1 cellular context compared by ENCODE assay signal in genomic region chr7:144835668-144836544, GRCh38.
A peak's percentile ranks its signal among the peaks of the same experiment; 100 is the strongest.
TF ChIP-seq lines count a peak whose summit lies in the region.

Gene TPK1 (minus strand): TSS chr7:144836053. CDS start chr7:144835602, 451 bp downstream.

TF ChIP-seq in K562, 482 proteins besides CTCF, POLR2A, EP300 and RAD21 (continued from another document and continues in another):
- TF ChIP-seq POLR2B (IDR thresholded peaks at IDR 0.05; ENCODE audit: low read depth, partially characterized antibody) (peak; percentile 82), GTF2F1 (IDR thresholded peaks at IDR 0.05; ENCODE audit: low read depth, low read length) (peak; percentile 89; the same call in 1 of the 2 replicates), NEUROD1 (IDR thresholded peaks at IDR 0.05; ENCODE audit: borderline replicate concordance, low read depth, low read length, partially characterized antibody) (peak; percentile 79), MED1 (CRISPR knock-in tag; IDR thresholded peaks at IDR 0.05; ENCODE audit: borderline replicate concordance) (no peak), ZBTB26 (CRISPR knock-in tag; IDR thresholded peaks at IDR 0.05) (peak; percentile 78; the same call in 1 of the 2 replicates), MAZ (CRISPR knock-in tag; conservative IDR thresholded peaks at IDR 0.05 in 1 of 2, IDR thresholded peaks at IDR 0.05 in 1 of 2) (peak; percentile 100), BRF2 (IDR thresholded peaks at IDR 0.05; ENCODE audit: borderline replicate concordance, insufficient read depth, insufficient read length) (no peak), KLF1 (tag; IDR thresholded peaks at IDR 0.05) (peak; percentile 97), ZNF740 (CRISPR knock-in tag; IDR thresholded peaks at IDR 0.05) (no peak), ZNF740 (tag; IDR thresholded peaks at IDR 0.05) (no peak), NFIX (CRISPR knock-in tag; IDR thresholded peaks at IDR 0.05; ENCODE audit: low read depth) (no peak), ZNF174 (CRISPR knock-in tag; IDR thresholded peaks at IDR 0.05) (0 out of 2 replicates have a peak, but pooled peaks have one; percentile 18), GATAD2B (IDR thresholded peaks at IDR 0.05; ENCODE audit: borderline replicate concordance) (peak; percentile 80), BRF1 (IDR thresholded peaks at IDR 0.05; ENCODE audit: borderline replicate concordance, extremely low read depth, insufficient read length) (no peak), SRSF7 (optimal IDR thresholded peaks at IDR 0.05; ENCODE audit: low read depth, low read length) (no peak), MYBL2 (IDR thresholded peaks at IDR 0.05; ENCODE audit: low read depth) (no peak), MYBL2 (CRISPR knock-in tag; IDR thresholded peaks at IDR 0.05; ENCODE audit: borderline replicate concordance) (no peak), PHF21A (IDR thresholded peaks at IDR 0.05; ENCODE audit: borderline replicate concordance, low read depth) (peak; percentile 68; the same call in 1 of the 2 replicates), COPS2 (conservative IDR thresholded peaks at IDR 0.05) (no peak), ETV5 (CRISPR knock-in tag; IDR thresholded peaks at IDR 0.05; ENCODE audit: low read depth) (peak; percentile 100), NONO (IDR thresholded peaks at IDR 0.05; ENCODE audit: low read depth in 2 of 2, low read length in 1 of 2) (peak; percentile 82 to 88), WHSC1 (IDR thresholded peaks at IDR 0.05; ENCODE audit: low read length) (no peak), SMARCA4 (IDR thresholded peaks at IDR 0.05) (peak; percentile 83), ZNF282 (CRISPR knock-in tag; IDR thresholded peaks at IDR 0.05) (no peak; the same call in 1 of the 2 replicates), ZFX (CRISPR knock-in tag; IDR thresholded peaks at IDR 0.05) (peak; percentile 74), BMI1 (IDR thresholded peaks at IDR 0.05; ENCODE audit: low read length) (no peak), MTF1 (CRISPR knock-in tag; IDR thresholded peaks at IDR 0.05; ENCODE audit: borderline replicate concordance) (no peak), SIRT6 (IDR thresholded peaks at IDR 0.05; ENCODE audit: low read depth, low read length) (no peak), KLF13 (tag; IDR thresholded peaks at IDR 0.05; ENCODE audit: borderline replicate concordance, low read depth) (0 out of 2 replicates have a peak, but pooled peaks have one; percentile 8), PKNOX1 (IDR thresholded peaks at IDR 0.05) (no peak), PRMT5 (CRISPR knock-in tag; IDR thresholded peaks at IDR 0.05) (no peak), BACH1 (tag; IDR thresholded peaks at IDR 0.05) (no peak; the same call in 1 of the 2 replicates), ILF3 (IDR thresholded peaks at IDR 0.05; ENCODE audit: borderline replicate concordance) (peak; percentile 90; the same call in 1 of the 2 replicates), ZNF518B (CRISPR knock-in tag; IDR thresholded peaks at IDR 0.05) (no peak), RFX5 (IDR thresholded peaks at IDR 0.05; ENCODE audit: low read depth, low read length) (0 out of 2 replicates have a peak, but pooled peaks have one; percentile 59), RBM34 (IDR thresholded peaks at IDR 0.05; ENCODE audit: borderline replicate concordance, insufficient read depth, low read length) (no peak), GATAD2A (IDR thresholded peaks at IDR 0.05) (no peak), CCAR2 (IDR thresholded peaks at IDR 0.05; ENCODE audit: low read depth, low read length) (no peak), ARID2 (IDR thresholded peaks at IDR 0.05) (no peak), CBX5 (IDR thresholded peaks at IDR 0.05; ENCODE audit: borderline replicate concordance, low read depth) (peak; percentile 69; the same call in 1 of the 2 replicates), VEZF1 (CRISPR knock-in tag; IDR thresholded peaks at IDR 0.05) (peak; percentile 97), ZC3H4 (CRISPR knock-in tag; IDR thresholded peaks at IDR 0.05; ENCODE audit: borderline replicate concordance) (no peak), MEF2D (tag; conservative IDR thresholded peaks at IDR 0.05; ENCODE audit: low read depth) (no peak), ZNF785 (CRISPR knock-in tag; IDR thresholded peaks at IDR 0.05) (no peak), MLX (CRISPR knock-in tag; conservative IDR thresholded peaks at IDR 0.05) (no peak)
